9 cellular contexts compared by ENCODE assay signal in genomic region chr3:134677196-134677986, GRCh38. TPM values are rescaled to one million over a fixed set of nuclear protein-coding genes. Genes with fewer than 3 reads are reported as not detected.
A peak's percentile ranks its signal among the peaks of the same experiment; 100 is the strongest.
DNase-seq lines count a peak whose midpoint lies in the region; ATAC-seq, FAIRE-seq and TF ChIP-seq lines count a peak whose summit lies in the region.
"Had no signal": no experiment of that assay in that cellular context is flagged by ENCODE, and none has a peak within 500 bp of the region (broad histone marks: within the 10 kb centered on the region; RNA-seq: fewer than 3 reads in every experiment).

No MANE protein-coding gene starts in this region.

- DNase-seq in ACHN (peak; percentile 7), iPS DF 6.9 (ENCODE audit: low read depth, low spot score) (peak; percentile 27), sciatic nerve (ENCODE audit: low spot score) (no peak), activated gamma-delta T cell treated with Interleukin-2 at 50 U/mL for 16 hours (no peak), MV-4-11 (lab: John Stamatoyannopoulos, UW) (no peak), RCC 7860 (ENCODE audit: low spot score) (no peak)

- intact Hi-C loops in sciatic nerve (cut with DNase I), result no loop called here

- H3K4me1 ChIP-seq in iPS DF 6.9 (ENCODE audit: control insufficient read depth, insufficient read depth, low read length), result no peaks in the 10 kb centered on the region

- no CpG with 5 or more reads among the region's 11 CpGs for WGBS in iPS DF 6.9 (ENCODE audit: insufficient coverage, insufficient read length)

- ATAC-seq in GM21381 (IDR thresholded peaks at IDR 0.05; ENCODE audit: unreplicated experiment) (peak; percentile 51), sciatic nerve (no peak)

- no peaks in the 10 kb centered on the region for H3K9me3 ChIP-seq in iPS DF 6.9 (ENCODE audit: control insufficient read depth, insufficient read depth, low read length)

- H3K36me3 ChIP-seq in iPS DF 6.9 (ENCODE audit: control insufficient read depth, insufficient read depth, low read length), result no peaks in the 10 kb centered on the region

- TF ChIP-seq CTCF in WI38 (IDR thresholded peaks at IDR 0.05; ENCODE audit: low read depth, low read length), result peak; percentile 57

- no peaks in the 10 kb centered on the region for H3K27me3 ChIP-seq in iPS DF 6.9 (ENCODE audit: control insufficient read depth, insufficient read depth, low read length)

- FAIRE-seq in RCC 7860 (lab: Jason Lieb, UNC), result no peak

- no peak overlapping the region for H3K4me3 ChIP-seq in WI38 (ENCODE audit: low read depth, low read length)
- no peak overlapping the region for H3K4me3 ChIP-seq in iPS DF 6.9 (ENCODE audit: low read length)
- H3K4me3 ChIP-seq: SK-N-MC had no signal

- H3K27ac ChIP-seq in iPS DF 6.9 (ENCODE audit: low read length), result no peak overlapping the region
- H3K27ac ChIP-seq: SK-N-MC had no signal

- in situ Hi-C loops in ACHN (cut with HindIII; ENCODE audit: low pct_ligation_motif_present, low pct_unique_long_range_greater_than_20kb, low sequenced_read_pairs), result no loop called here

RNA-seq across cellular contexts. Expression of gene KY, which starts 26.6 kb away (rescaled TPM):
- 3.3 TPM for total RNA-seq in sciatic nerve

Comparison
In these comparisons a context has a peak if more than half of its experiments do, and no peak if none do; other contexts are left out.
1. DNase-seq: peak in ACHN (single experiment) and iPS DF 6.9 (single experiment); none in sciatic nerve (single experiment), activated gamma-delta T cell treated with Interleukin-2 at 50 U/mL for 16 hours (single experiment), MV-4-11 (single experiment) and RCC 7860 (single experiment).